Comparison of ENCODE assay signal across 7 cellular contexts in genomic region chr15:56374693-56375092, GRCh38. TPM values are rescaled to one million over a fixed set of nuclear protein-coding genes. Genes with fewer than 3 reads are reported as not detected.
A peak's percentile ranks its signal among the peaks of the same experiment; 100 is the strongest.
DNase-seq lines count a peak whose midpoint lies in the region; ATAC-seq, FAIRE-seq and TF ChIP-seq lines count a peak whose summit lies in the region.
"Not testable (repeated sequence)": the region's sequence is repeated elsewhere in the genome, so short reads cannot be mapped to it uniquely, and the experiment has no call there.

No MANE protein-coding gene starts in this region.

- not testable (repeated sequence) for H3K4me1 ChIP-seq in A549; HEK293 (ENCODE audit: control insufficient read depth, insufficient read depth, low read length); Karpas-422 (ENCODE audit: low read length); K562 (replicated peaks in 1 of 2; ENCODE audit: control insufficient read depth in 2 of 2, insufficient read depth in 2 of 2, low read length in 2 of 2)

- DNase-seq in A549 (ENCODE audit: low read depth in 1 of 2, low spot score in 1 of 2); activated B cell treated with CpG ODN at 0.5 μM for 24 hours; K562 (ENCODE audit: extremely low read depth in 1 of 4, low spot score in 3 of 4); memory B cell (ENCODE audit: low spot score in 2 of 2): not testable (repeated sequence)
- DNase-seq in Karpas-422 = peak; percentile 21

- not testable (repeated sequence) for H3K27ac ChIP-seq in A549; HEK293 (ENCODE audit: extremely low read depth, low read depth, low read length); Karpas-422 (ENCODE audit: low read length); K562 (ENCODE audit: extremely low read depth, low read depth, low read length)

- TF ChIP-seq CTCF in A549 (IDR thresholded peaks at IDR 0.05); HEK293 (tag by site-specific recombination; IDR thresholded peaks at IDR 0.05); activated B cell treated with CpG ODN at 0.5 μM for 24 hours (IDR thresholded peaks at IDR 0.05); K562 (IDR thresholded peaks at IDR 0.05 in 2 of 3, conservative IDR thresholded peaks at IDR 0.05 in 1 of 3; ENCODE audit: insufficient read depth in 2 of 3, low read depth in 1 of 3, low read length in 3 of 3): not testable (repeated sequence)

- peaks cover 34 to 48% (median 36%) of the 10 kb centered on the region in 3 donors for H3K4me1 Mint-ChIP-seq in IgD-negative memory B cell
- peaks cover 30% of the 10 kb centered on the region for H3K4me1 Mint-ChIP-seq in activated B cell treated with CpG ODN at 0.5 μM for 24 hours
- peaks cover 24% of the 10 kb centered on the region for H3K4me1 Mint-ChIP-seq in memory B cell

- peak; percentile 56 for FAIRE-seq in A549 (lab: Jason Lieb, UNC)
- FAIRE-seq in K562 (lab: Jason Lieb, UNC) = not testable (repeated sequence)

- not testable (repeated sequence) for H3K27me3 ChIP-seq in Karpas-422 (ENCODE audit: low read length); K562 (ENCODE audit: control insufficient read depth in 2 of 2, insufficient read depth in 2 of 2, low read length in 2 of 2)

- H3K36me3 ChIP-seq in HEK293 (ENCODE audit: control insufficient read depth in 2 of 2, insufficient read depth in 1 of 2, low read length in 2 of 2); Karpas-422 (ENCODE audit: insufficient read depth, low read length); K562 (ENCODE audit: control insufficient read depth, insufficient read depth, low read length): not testable (repeated sequence)

- H3K4me2 ChIP-seq in A549; Karpas-422 (ENCODE audit: low read depth, low read length, poor library complexity, severe bottlenecking); K562 (ENCODE audit: insufficient read depth, low read length): not testable (repeated sequence)

- in situ Hi-C loops in K562 (cut with MboI) = not testable (repeated sequence)

- not testable (repeated sequence) for TF ChIP-seq RAD21 in A549 (conservative IDR thresholded peaks at IDR 0.05 in 1 of 2, IDR thresholded peaks at IDR 0.05 in 1 of 2); K562 (CRISPR knock-in tag; conservative IDR thresholded peaks at IDR 0.05 in 1 of 2, IDR thresholded peaks at IDR 0.05 in 1 of 2)

- POLR2A ChIA-PET in A549 (lab: Yijun Ruan, JAX); HEK293 (lab: Yijun Ruan, JAX); activated B cell treated with CpG ODN at 0.5 μM for 24 hours (lab: Charles Lee); K562 (lab: Yijun Ruan, JAX): not testable (repeated sequence)

- H4K20me1 ChIP-seq in Karpas-422 (ENCODE audit: insufficient read depth, low read depth, low read length); K562 (replicated peaks; ENCODE audit: control insufficient read depth, insufficient read depth, low read length): not testable (repeated sequence)

- H3K36me3 Mint-ChIP-seq in IgD-negative memory B cell (peaks cover 19% of the 10 kb centered on the region), activated B cell treated with CpG ODN at 0.5 μM for 24 hours (ENCODE audit: low read depth) (peaks cover 14% of the 10 kb centered on the region), memory B cell (peaks cover 29% of the 10 kb centered on the region)

- not testable (repeated sequence) for H3K9me2 ChIP-seq in Karpas-422 (replicated peaks; ENCODE audit: insufficient read depth, low read length)

- H3K9me1 ChIP-seq in K562 (ENCODE audit: control insufficient read depth, insufficient read depth, low read length) = not testable (repeated sequence)

- intact Hi-C loops in activated B cell treated with CpG ODN at 0.5 μM for 24 hours (cut with micrococcal nuclease); K562 (cut with micrococcal nuclease): not testable (repeated sequence)

- H3K27ac Mint-ChIP-seq in IgD-negative memory B cell (peak overlapping the region in 2 of 3 donors; percentile 56 to 74), activated B cell treated with CpG ODN at 0.5 μM for 24 hours (peak overlapping the region; percentile 0), memory B cell (peak overlapping the region; percentile 80)

- not testable (repeated sequence) for TF ChIP-seq POLR2A in A549 (IDR thresholded peaks at IDR 0.05; ENCODE audit: low read length); K562 (conservative IDR thresholded peaks at IDR 0.05)

- H3K9ac ChIP-seq in Karpas-422 (ENCODE audit: low read length); K562 (ENCODE audit: insufficient read depth in 1 of 2, low read depth in 2 of 2, low read length in 2 of 2): not testable (repeated sequence)

- H3K4me3 ChIP-seq in A549; HEK293 (ENCODE audit: low read depth, low read length); Karpas-422 (ENCODE audit: low read length); K562: not testable (repeated sequence)

- not testable (repeated sequence) for TF ChIP-seq EP300 in A549 (IDR thresholded peaks at IDR 0.05); K562 (IDR thresholded peaks at IDR 0.05; ENCODE audit: low read length)

- H3K4me3 Mint-ChIP-seq in IgD-negative memory B cell = peak overlapping the region in 1 of 4 donors; percentile 50
- not testable (repeated sequence) for H3K4me3 Mint-ChIP-seq in activated B cell treated with CpG ODN at 0.5 μM for 24 hours, memory B cell

- not testable (repeated sequence) for H3K27me3 Mint-ChIP-seq in IgD-negative memory B cell, activated B cell treated with CpG ODN at 0.5 μM for 24 hours, memory B cell

- not testable (repeated sequence) for H3K9me3 Mint-ChIP-seq in IgD-negative memory B cell, memory B cell
- H3K9me3 Mint-ChIP-seq in activated B cell treated with CpG ODN at 0.5 μM for 24 hours = peaks cover 17% of the 10 kb centered on the region

- CTCF ChIA-PET in A549 (lab: Yijun Ruan, JAX); HEK293 (lab: Yijun Ruan, JAX); activated B cell treated with CpG ODN at 0.5 μM for 24 hours (lab: Charles Lee); K562 (lab: Yijun Ruan, JAX; ENCODE audit: low intra/inter-chr PET ratio): not testable (repeated sequence)

- ATAC-seq in A549; activated B cell treated with CpG ODN at 0.5 μM for 24 hours (ENCODE audit: low read depth); K562; memory B cell (ENCODE audit: low read depth): not testable (repeated sequence)

- not testable (repeated sequence) for BruUV-seq in K562 (replicated peaks; lab: Mats Ljungman, UMichigan)

- 85% methylated on average over 2 of the region's 2 CpGs for WGBS in A549 (ENCODE audit: missing lambda C conversion rate)
- WGBS in K562 (ENCODE audit: insufficient coverage, low coverage, missing lambda C conversion rate) = 63% methylated on average over 2 of the region's 2 CpGs

- H3K79me2 ChIP-seq in Karpas-422 (ENCODE audit: low read length); K562 (ENCODE audit: control insufficient read depth, insufficient read depth, low read length): not testable (repeated sequence)

- H2AFZ ChIP-seq in Karpas-422 (ENCODE audit: low read length); K562 (ENCODE audit: low read depth, low read length): not testable (repeated sequence)

- not testable (repeated sequence) for H3K9me3 ChIP-seq in A549; HEK293 (ENCODE audit: control insufficient read depth, insufficient read depth, low read depth, low read length); Karpas-422 (ENCODE audit: low read length); K562 (replicated peaks; ENCODE audit: control insufficient read depth, insufficient read depth, low read depth, low read length)

RNA-seq across cellular contexts. Expression of gene TEX9, which starts 9.5 kb away (rescaled TPM):
- polyA plus RNA-seq in A549 (2011; rRNA removed) = 8.3 and 13.3 TPM in 2 replicates
- polyA plus RNA-seq in A549 (2012; cell fraction: cytosol; rRNA removed) = 1.2 and 1.5 TPM in 2 replicates
- polyA plus RNA-seq in A549 (2012; cell fraction: nucleus; rRNA removed) = 1.2 and 2.8 TPM in 2 replicates
- polyA plus RNA-seq in A549 (2017; fragmentation: RNase III; extraction: RNeasy Plus Mini Kit Qiagen cat#74134 plus additional on column Dnase treatment) = 7.7 to 9.8 TPM (median 8.5 TPM) in 3 replicates
- polyA minus RNA-seq in A549 (2011; rRNA and poly(A)+ RNA removed) = 11.3 and 12.4 TPM in 2 replicates
- polyA plus RNA-seq in IgD-negative memory B cell = 31.2 TPM
- total RNA-seq in Karpas-422 (2014; rRNA removed; shearing (Covaris generic); ENCODE audit: low replicate concordance) = 0.94 and 8.9 TPM in 2 replicates
- total RNA-seq in activated B cell treated with CpG ODN at 0.5 μM for 24 hours = 29.7 and 31.3 TPM in 2 replicates
- total RNA-seq in K562 (2011; cell fraction: chromatin; rRNA removed; ENCODE audit: low replicate concordance) = 1.4 and 4.5 TPM in 2 replicates
- 0.66 and 0.83 TPM in 2 replicates for total RNA-seq in K562 (2011; cell fraction: nucleolus; rRNA removed)
- total RNA-seq in K562 (2011; cell fraction: nucleoplasm; rRNA removed) = 1.2 and 2.0 TPM in 2 replicates
- 0.82 and 2.3 TPM in 2 replicates for total RNA-seq in K562 (2014; rRNA removed)
- total RNA-seq in K562 (2014; rRNA removed; fragmentation: Illumina TruSeq; extraction: Trizol) = 2.8 and 3.3 TPM in 2 replicates
- total RNA-seq in K562 (2015; rRNA removed; fragmentation: Illumina TruSeq; extraction: Trizol) = 2.7 and 3.6 TPM in 2 replicates
- 2.1 and 2.7 TPM in 2 replicates for total RNA-seq in K562 (2021)
- polyA plus RNA-seq in K562 (2011; rRNA removed) = 0.93 and 1.1 TPM in 2 replicates
- 0.30 and 0.37 TPM in 2 replicates for polyA plus RNA-seq in K562 (2011; cell fraction: cytosol; rRNA removed)
- 0.81 and 1.5 TPM in 2 replicates for polyA plus RNA-seq in K562 (2011; cell fraction: nucleus; rRNA removed)
- polyA plus RNA-seq in K562 (2012) = 2.3 and 5.4 TPM in 2 replicates
- polyA plus RNA-seq in K562 (2014; fragmentation: Illumina TruSeq; extraction: Trizol) = 2.5 and 3.4 TPM in 2 replicates
- polyA plus RNA-seq in K562 (2014; fragmentation: Nextera tagmentation; extraction: Ambion mirVana) = 1 to 10 TPM; 2.1 to 2.4 TPM
- polyA plus RNA-seq in K562 (2014; rRNA removed) = 1.9 and 2.4 TPM in 2 replicates
- polyA minus RNA-seq in K562 (2011; rRNA and poly(A)+ RNA removed) = 2.1 and 2.3 TPM in 2 replicates
- polyA minus RNA-seq in K562 (2011; cell fraction: cytosol; rRNA and poly(A)+ RNA removed) = 1.1 TPM in 1 of 2 replicates, not detected in the other
- 2.8 and 4.3 TPM in 2 replicates for polyA minus RNA-seq in K562 (2011; cell fraction: nucleus; rRNA and poly(A)+ RNA removed)

Comparison
In these comparisons a context has a peak if more than half of its experiments do, and no peak if none do; other contexts are left out.
1. H3K27ac Mint-ChIP-seq: peak in every context shown above with its lines; median percentile 80 in memory B cell; 65 in IgD-negative memory B cell; 0 in activated B cell treated with CpG ODN at 0.5 μM for 24 hours.